In genomic region chr1:42768172-42768571, GRCh38 we compare ENCODE assay signal across 10 cellular contexts. TPM values are rescaled to one million over a fixed set of nuclear protein-coding genes. Genes with fewer than 3 reads are reported as not detected.
DNase-seq lines count a peak whose midpoint lies in the region; ATAC-seq and TF ChIP-seq lines count a peak whose summit lies in the region.
"Had no signal": no experiment of that assay in that cellular context is flagged by ENCODE, and none has a peak within 500 bp of the region (broad histone marks: within the 10 kb centered on the region; RNA-seq: fewer than 3 reads in every experiment).

No MANE protein-coding gene starts in this region.

- H2AFZ ChIP-seq in DND-41 (ENCODE audit: low read depth, low read length): peak overlapping the region; percentile 89
- H2AFZ ChIP-seq in OCI-LY3 (ENCODE audit: low read depth, low read length): no peak overlapping the region

- H3K4me3 ChIP-seq in DND-41 (ENCODE audit: low read depth in 1 of 2, low read length in 2 of 2) (peak overlapping the region; percentile 51 to 75; a peak in 3 of 4 replicates), OCI-LY3 (ENCODE audit: low read length) (peak overlapping the region; percentile 97), epithelial cell of proximal tubule (ENCODE audit: low read depth, low read length) (peak overlapping the region; percentile 94), ovary (peak overlapping the region; percentile 81)

- H3K9ac ChIP-seq in DND-41 (ENCODE audit: low read depth, low read length): peak overlapping the region; percentile 85
- peak overlapping the region; percentile 78 for H3K9ac ChIP-seq in OCI-LY3 (ENCODE audit: low read length)

- TF ChIP-seq EP300 in ovary (IDR thresholded peaks at IDR 0.05): no peak

- H3K27me3 ChIP-seq in DND-41 (ENCODE audit: insufficient read depth, low read length, poor library complexity): no peaks in the 10 kb centered on the region
- H3K27me3 ChIP-seq in OCI-LY3 (ENCODE audit: low read depth, low read length): no peaks in the 10 kb centered on the region
- no peaks in the 10 kb centered on the region for H3K27me3 ChIP-seq in ovary

- H3K4me1 ChIP-seq in DND-41 (ENCODE audit: insufficient read depth, low read length) (peaks cover 32% of the 10 kb centered on the region), OCI-LY3 (ENCODE audit: low read length) (peaks cover 13% of the 10 kb centered on the region), ovary (ENCODE audit: insufficient read depth) (peaks cover 11% of the 10 kb centered on the region)

- H3K79me2 ChIP-seq in DND-41 (ENCODE audit: insufficient read depth, low read length) (peaks cover 70% of the 10 kb centered on the region), OCI-LY3 (ENCODE audit: low read length) (peaks cover 43% of the 10 kb centered on the region)

- 71 to 79% (median 72%) methylated on average over 2 of the region's 2 CpGs for WGBS in ovary, 3 donors

- H4K20me1 ChIP-seq in DND-41 (ENCODE audit: insufficient read depth, low read length) (no peaks in the 10 kb centered on the region; the same call in 1 of the 2 replicates), OCI-LY3 (ENCODE audit: insufficient read depth, low read length) (peaks cover 9% of the 10 kb centered on the region)

- no peaks in the 10 kb centered on the region for H3K9me3 ChIP-seq in DND-41 (ENCODE audit: insufficient read depth, low read length, severe bottlenecking)
- no peaks in the 10 kb centered on the region for H3K9me3 ChIP-seq in OCI-LY3 (ENCODE audit: insufficient read depth, low read length)
- H3K9me3 ChIP-seq in ovary: no peaks in the 10 kb centered on the region

- peak overlapping the region; percentile 88 for H3K4me2 ChIP-seq in DND-41 (ENCODE audit: insufficient read depth, low read length)
- H3K4me2 ChIP-seq in OCI-LY3 (ENCODE audit: low read length): peak overlapping the region; percentile 88

- TF ChIP-seq CTCF in DND-41 (IDR thresholded peaks at IDR 0.05; ENCODE audit: borderline replicate concordance, extremely low read depth, low read length, poor library complexity, severe bottlenecking) (no peak), OCI-LY3 (IDR thresholded peaks at IDR 0.05; ENCODE audit: low read depth, low read length) (no peak), epithelial cell of proximal tubule (conservative IDR thresholded peaks at IDR 0.05; ENCODE audit: low read depth, low read length) (no peak), ovary (IDR thresholded peaks at IDR 0.05) (no peak)

- ATAC-seq in DND-41 (ENCODE audit: insufficient read depth, low read depth): no peak
- no peak for ATAC-seq in GM18519 (IDR thresholded peaks at IDR 0.05; ENCODE audit: low FRiP score, unreplicated experiment)

- no peak for TF ChIP-seq POLR2A in ovary (IDR thresholded peaks at IDR 0.05)

- DNase-seq in DND-41: no peak
- DNase-seq in epithelial cell of proximal tubule (ENCODE audit: low read depth): no peak
- no peak for DNase-seq in ovary
- DNase-seq in activated CD8-positive, alpha-beta memory T cell treated with anti-CD3 and anti-CD28 coated beads, Interleukin-2, amount 50 U/mL, for 48 hours: no peak
- no peak for DNase-seq in SIG-M5 treated with dmso at 0.1 percent for 504 hours (lab: John Stamatoyannopoulos, UW; ENCODE audit: unreplicated experiment)
- no peak for DNase-seq in NOMO-1 treated with DMSO at 0.1 percent for 48 hours (lab: John Stamatoyannopoulos, UW; ENCODE audit: unreplicated experiment)
- DNase-seq: MV-4-11; stimulated activated CD4-positive, alpha-beta T cell treated with anti-CD3 and anti-CD28 coated beads, Interleukin-12 subunit alpha, Interleukin-12 subunit beta, amount 100 ng/mL, for 4 hours had no signal

- H3K27ac ChIP-seq in DND-41 (ENCODE audit: low read length) (peak overlapping the region; percentile 83; the same call in 1 of the 2 replicates), OCI-LY3 (ENCODE audit: low read length) (no peak overlapping the region), ovary (no peak overlapping the region)

- H3K36me3 ChIP-seq in DND-41 (ENCODE audit: insufficient read depth, low read length) (peaks cover 2% of the 10 kb centered on the region; the same call in 1 of the 2 replicates), OCI-LY3 (replicated peaks; ENCODE audit: low read depth, low read length) (no peaks in the 10 kb centered on the region), ovary (no peaks in the 10 kb centered on the region)

- intact Hi-C loops in ovary (cut with DNase I): loop anchor here in 3 of 4 donors (10.0 kb wide), 3 partner anchors 47 to 157 kb away; partner anchors contain the start of genes YBX1 (in 2 of the 3), ERMAP (in 1 of the 3) and SVBP (in 1 of the 3)

RNA-seq across cellular contexts. Expression of gene C1orf50, which starts 1.1 kb away (rescaled TPM):
- total RNA-seq in epithelial cell of proximal tubule (6.1 and 7.8 TPM in 2 replicates), ovary (10 to 100 TPM in 1 of 7 donors, 1 to 10 TPM in 6; 1.3 to 10.1 (median 5.8) TPM)
- polyA plus RNA-seq in ovary: 10 to 100 TPM in 1 of 2 donors, 1 to 10 TPM in 1; 3.7 to 13.6 TPM

RNA-seq across cellular contexts. Expression of gene P3H1, which starts 1.3 kb away (rescaled TPM):
- total RNA-seq in epithelial cell of proximal tubule (44.4 and 51.9 TPM in 2 replicates), ovary (10 to 100 TPM; 22.5 to 47.0 (median 39.4) TPM)
- polyA plus RNA-seq in ovary: 10 to 100 TPM; 33.2 to 40.7 TPM

RNA-seq across cellular contexts. Expression of gene TMEM269, which starts 16.6 kb away (rescaled TPM):
- total RNA-seq in epithelial cell of proximal tubule (not detected in 2 replicates), ovary (under 1 TPM in 4 of 7 donors, not detected in 3; 0.12 to 0.62 (median 0.55) TPM)
- polyA plus RNA-seq in ovary: under 1 TPM; 0.07 TPM

RNA-seq across cellular contexts. Expression of gene CLDN19, which starts 28.1 kb away (rescaled TPM):
- 0.29 and 1.2 TPM in 2 replicates for total RNA-seq in epithelial cell of proximal tubule
- total RNA-seq in ovary: under 1 TPM in 2 of 7 donors, not detected in 5; 0.24 to 0.52 TPM
- under 1 TPM in 1 of 2 donors, not detected in 1; 0.07 TPM for polyA plus RNA-seq in ovary

RNA-seq across cellular contexts. Expression of gene ERMAP, which starts 48.8 kb away (rescaled TPM):
- total RNA-seq in epithelial cell of proximal tubule: 3.6 and 8.4 TPM in 2 replicates
- total RNA-seq in ovary: 10 to 100 TPM in 1 of 7 donors, 1 to 10 TPM in 6; 3.2 to 10.6 (median 7.7) TPM
- polyA plus RNA-seq in ovary: 10 to 100 TPM in 1 of 2 donors, 1 to 10 TPM in 1; 5.0 to 12.8 TPM
